1 cellular context compared by ENCODE assay signal in genomic region chr5:35598707-35599370, GRCh38.
A peak's percentile ranks its signal among the peaks of the same experiment; 100 is the strongest.
TF ChIP-seq lines count a peak whose summit lies in the region.

No MANE protein-coding gene starts in this region.

TF ChIP-seq in HepG2, 621 proteins besides CTCF, POLR2A, EP300 and RAD21 (continued from another document):
- TF ChIP-seq ZNF333 (CRISPR knock-in tag; IDR thresholded peaks at IDR 0.05; ENCODE audit: borderline replicate concordance) (no peak), ZNF124 (CRISPR knock-in tag; IDR thresholded peaks at IDR 0.05) (no peak), STAG1 (CRISPR knock-in tag; IDR thresholded peaks at IDR 0.05) (peak; percentile 81), NCOA5 (CRISPR knock-in tag; IDR thresholded peaks at IDR 0.05) (no peak), ZMYM4 (CRISPR knock-in tag; IDR thresholded peaks at IDR 0.05) (peak; percentile 27; the same call in 1 of the 2 replicates), ZNF101 (CRISPR knock-in tag; IDR thresholded peaks at IDR 0.05; ENCODE audit: borderline replicate concordance, low read depth) (no peak), ARID2 (CRISPR knock-in tag; IDR thresholded peaks at IDR 0.05; ENCODE audit: borderline replicate concordance) (no peak), SMC3 (IDR thresholded peaks at IDR 0.05; ENCODE audit: low read length) (peak; percentile 65; the same call in 1 of the 2 replicates), ZNF331 (CRISPR knock-in tag; IDR thresholded peaks at IDR 0.05) (no peak), ZNF576 (CRISPR knock-in tag; IDR thresholded peaks at IDR 0.05) (no peak), ZFP36L1 (CRISPR knock-in tag; IDR thresholded peaks at IDR 0.05) (peak; percentile 35; the same call in 1 of the 2 replicates), ZNF670 (CRISPR knock-in tag; IDR thresholded peaks at IDR 0.05; ENCODE audit: borderline replicate concordance) (no peak)
- TF ChIP-seq, protein P1, sequence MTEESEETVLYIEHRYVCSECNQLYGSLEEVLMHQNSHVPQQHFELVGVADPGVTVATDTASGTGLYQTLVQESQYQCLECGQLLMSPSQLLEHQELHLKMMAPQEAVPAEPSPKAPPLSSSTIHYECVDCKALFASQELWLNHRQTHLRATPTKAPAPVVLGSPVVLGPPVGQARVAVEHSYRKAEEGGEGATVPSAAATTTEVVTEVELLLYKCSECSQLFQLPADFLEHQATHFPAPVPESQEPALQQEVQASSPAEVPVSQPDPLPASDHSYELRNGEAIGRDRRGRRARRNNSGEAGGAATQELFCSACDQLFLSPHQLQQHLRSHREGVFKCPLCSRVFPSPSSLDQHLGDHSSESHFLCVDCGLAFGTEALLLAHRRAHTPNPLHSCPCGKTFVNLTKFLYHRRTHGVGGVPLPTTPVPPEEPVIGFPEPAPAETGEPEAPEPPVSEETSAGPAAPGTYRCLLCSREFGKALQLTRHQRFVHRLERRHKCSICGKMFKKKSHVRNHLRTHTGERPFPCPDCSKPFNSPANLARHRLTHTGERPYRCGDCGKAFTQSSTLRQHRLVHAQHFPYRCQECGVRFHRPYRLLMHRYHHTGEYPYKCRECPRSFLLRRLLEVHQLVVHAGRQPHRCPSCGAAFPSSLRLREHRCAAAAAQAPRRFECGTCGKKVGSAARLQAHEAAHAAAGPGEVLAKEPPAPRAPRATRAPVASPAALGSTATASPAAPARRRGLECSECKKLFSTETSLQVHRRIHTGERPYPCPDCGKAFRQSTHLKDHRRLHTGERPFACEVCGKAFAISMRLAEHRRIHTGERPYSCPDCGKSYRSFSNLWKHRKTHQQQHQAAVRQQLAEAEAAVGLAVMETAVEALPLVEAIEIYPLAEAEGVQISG (CRISPR knock-in tag; IDR thresholded peaks at IDR 0.05): peak; percentile 87
- TF ChIP-seq, protein P2, sequence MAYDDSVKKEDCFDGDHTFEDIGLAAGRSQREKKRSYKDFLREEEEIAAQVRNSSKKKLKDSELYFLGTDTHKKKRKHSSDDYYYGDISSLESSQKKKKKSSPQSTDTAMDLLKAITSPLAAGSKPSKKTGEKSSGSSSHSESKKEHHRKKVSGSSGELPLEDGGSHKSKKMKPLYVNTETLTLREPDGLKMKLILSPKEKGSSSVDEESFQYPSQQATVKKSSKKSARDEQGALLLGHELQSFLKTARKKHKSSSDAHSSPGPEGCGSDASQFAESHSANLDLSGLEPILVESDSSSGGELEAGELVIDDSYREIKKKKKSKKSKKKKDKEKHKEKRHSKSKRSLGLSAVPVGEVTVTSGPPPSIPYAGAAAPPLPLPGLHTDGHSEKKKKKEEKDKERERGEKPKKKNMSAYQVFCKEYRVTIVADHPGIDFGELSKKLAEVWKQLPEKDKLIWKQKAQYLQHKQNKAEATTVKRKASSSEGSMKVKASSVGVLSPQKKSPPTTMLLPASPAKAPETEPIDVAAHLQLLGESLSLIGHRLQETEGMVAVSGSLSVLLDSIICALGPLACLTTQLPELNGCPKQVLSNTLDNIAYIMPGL (CRISPR knock-in tag; IDR thresholded peaks at IDR 0.05; ENCODE audit: borderline replicate concordance in 1 of 2, low read depth in 1 of 2): 0 out of 4 replicates have a peak, but pooled peaks of 1 of the 2 experiments have one; percentile 37
